15 cellular contexts compared by ENCODE assay signal in the genomic region with DNA sequence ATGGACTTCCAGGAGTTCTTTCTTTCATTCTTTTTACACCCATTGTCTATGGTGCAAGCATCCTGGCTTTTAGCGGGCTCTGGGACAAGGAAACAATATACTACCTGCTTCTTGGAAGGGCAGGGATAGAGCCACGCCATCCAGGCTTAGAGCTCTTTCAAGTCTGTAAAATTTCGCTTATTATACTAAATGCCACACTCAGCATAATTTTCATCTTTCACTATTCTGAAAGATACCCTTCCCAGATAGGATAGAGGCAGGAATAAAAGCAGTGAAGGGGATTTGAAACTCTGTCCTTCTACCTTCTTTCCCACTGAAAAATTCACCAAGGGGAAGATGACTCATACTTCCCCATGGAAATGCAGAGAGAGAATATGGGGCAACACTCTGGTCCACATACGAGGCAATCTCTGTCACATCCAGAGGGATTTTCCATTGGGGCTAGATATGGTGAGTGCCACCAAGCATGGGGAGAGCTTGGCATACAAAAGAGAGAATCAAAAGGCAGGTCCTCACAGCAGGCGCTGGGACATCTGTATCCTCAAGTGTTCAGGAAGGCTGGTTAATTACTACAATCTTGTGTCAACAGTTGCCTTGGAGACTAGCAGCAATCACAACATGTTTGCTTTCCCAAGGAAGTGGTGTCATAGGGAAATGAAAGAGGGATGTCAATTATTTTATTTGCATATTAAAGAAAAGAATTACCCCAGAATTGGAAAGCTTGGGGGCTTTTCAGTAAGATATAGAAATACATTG.
DNase-seq lines count a peak whose midpoint lies in the region; ATAC-seq, FAIRE-seq and TF ChIP-seq lines count a peak whose summit lies in the region.
"Had no signal": no experiment of that assay in that cellular context is flagged by ENCODE, and none has a peak within 500 bp of the region (broad histone marks: within the 10 kb centered on the region; RNA-seq: fewer than 3 reads in every experiment).

No MANE protein-coding gene starts in this region.

- TF ChIP-seq POLR2A in HepG2 (IDR thresholded peaks at IDR 0.05; ENCODE audit: insufficient read depth in 1 of 2, low read depth in 2 of 2, low read length in 2 of 2) (no peak), right lobe of liver (IDR thresholded peaks at IDR 0.05) (no peak)

- H3K4me1 ChIP-seq in HepG2 (ENCODE audit: insufficient read depth, low read length) (no peaks in the 10 kb centered on the region), right lobe of liver (no peaks in the 10 kb centered on the region), colonic mucosa (no peaks in the 10 kb centered on the region)
- H3K4me1 ChIP-seq: pancreas had no signal

- no peak for TF ChIP-seq CTCF in HepG2 (CRISPR knock-in tag; IDR thresholded peaks at IDR 0.05)
- TF ChIP-seq CTCF in right lobe of liver (IDR thresholded peaks at IDR 0.05), result no peak
- no peak for TF ChIP-seq CTCF in colonic mucosa (IDR thresholded peaks at IDR 0.05)

- H3K9ac ChIP-seq in HepG2 (ENCODE audit: insufficient read depth, low read depth, low read length) (no peak overlapping the region), colonic mucosa (ENCODE audit: low read depth in 2 of 2, low read length in 2 of 2) (no peak overlapping the region)

- in situ Hi-C loops in HepG2 (cut with HindIII; ENCODE audit: extremely low pct_ligation_motif_present, low pct_unique_long_range_greater_than_20kb), result no loop called here

- H3K4me2 ChIP-seq in HepG2 (ENCODE audit: low read depth, low read length), result no peak overlapping the region

- TF ChIP-seq RAD21 in HepG2 (CRISPR knock-in tag; IDR thresholded peaks at IDR 0.05), result no peak

- TF ChIP-seq EP300 in HepG2 (IDR thresholded peaks at IDR 0.05; ENCODE audit: low read depth in 2 of 2, low read length in 2 of 2) (no peak), HepG2 (CRISPR knock-in tag; IDR thresholded peaks at IDR 0.05; ENCODE audit: borderline replicate concordance) (no peak)

- H3K27ac ChIP-seq in HepG2 (ENCODE audit: extremely low read length, insufficient read depth, low read length) (no peak overlapping the region), right lobe of liver (no peak overlapping the region), colonic mucosa (no peak overlapping the region)
- H3K27ac ChIP-seq: pancreas had no signal

- POLR2A ChIA-PET in HepG2 (lab: Yijun Ruan, JAX), result no interaction called here
- POLR2A ChIA-PET in activated CD4-positive, alpha-beta memory T cell treated with anti-CD3 and anti-CD28 coated beads, Interleukin-2, amount 10 ng/mL, durations not matched to agents 7 days and 5 days (lab: Charles Lee), result no interaction called here

- BruUV-seq in HepG2 (replicated peaks; lab: Mats Ljungman, UMichigan), result no TSS peak

- H3K27me3 Mint-ChIP-seq in activated CD4-positive, alpha-beta memory T cell treated with anti-CD3 and anti-CD28 coated beads, Interleukin-2, amount 10 ng/mL, durations not matched to agents 7 days and 5 days, result no peaks in the 10 kb centered on the region
- H3K27me3 Mint-ChIP-seq: activated naive CD8-positive, alpha-beta T cell treated with anti-CD3 and anti-CD28 coated beads, Interleukin-2, amount 50 U/mL, for 24 hours had no signal

- H3K4me3 Mint-ChIP-seq in activated CD4-positive, alpha-beta memory T cell treated with anti-CD3 and anti-CD28 coated beads, Interleukin-2, amount 10 ng/mL, durations not matched to agents 7 days and 5 days, result no peak overlapping the region
- H3K4me3 Mint-ChIP-seq: activated CD8-positive, alpha-beta T cell treated with anti-CD3 and anti-CD28 coated beads, Interleukin-2, amount 10 ng/mL, durations not matched to agents 7 days and 5 days; activated naive CD8-positive, alpha-beta T cell treated with anti-CD3 and anti-CD28 coated beads, Interleukin-2, amount 50 U/mL, for 24 hours; stimulated activated effector memory CD8-positive, alpha-beta T cell treated with anti-CD3 and anti-CD28 coated beads, Interleukin-12 subunit alpha, Interleukin-12 subunit beta, amount 100 ng/mL, for 72 hours had no signal

- H3K36me3 Mint-ChIP-seq in activated CD4-positive, alpha-beta memory T cell treated with anti-CD3 and anti-CD28 coated beads, Interleukin-2, amount 10 ng/mL, durations not matched to agents 7 days and 5 days (ENCODE audit: low read depth), result no peaks in the 10 kb centered on the region
- H3K36me3 Mint-ChIP-seq: stimulated activated effector memory CD8-positive, alpha-beta T cell treated with anti-CD3 and anti-CD28 coated beads, Interleukin-12 subunit alpha, Interleukin-12 subunit beta, amount 100 ng/mL, for 72 hours had no signal

- 2% methylated on average over 5 of the region's 5 CpGs for WGBS in HepG2 (ENCODE audit: low lambda C conversion rate)
- WGBS in right lobe of liver (ENCODE audit: insufficient coverage, low coverage, low lambda C conversion rate, missing lambda C conversion rate), result 63% methylated on average over 5 of the region's 5 CpGs

- H3K4me1 Mint-ChIP-seq in activated CD4-positive, alpha-beta memory T cell treated with anti-CD3 and anti-CD28 coated beads, Interleukin-2, amount 10 ng/mL, durations not matched to agents 7 days and 5 days, result no peaks in the 10 kb centered on the region
- H3K4me1 Mint-ChIP-seq: activated naive CD8-positive, alpha-beta T cell treated with anti-CD3 and anti-CD28 coated beads, Interleukin-2, amount 50 U/mL, for 24 hours; stimulated activated effector memory CD8-positive, alpha-beta T cell treated with anti-CD3 and anti-CD28 coated beads, Interleukin-12 subunit alpha, Interleukin-12 subunit beta, amount 100 ng/mL, for 72 hours had no signal

- H2AFZ ChIP-seq in HepG2 (ENCODE audit: low read length), result no peak overlapping the region

- no peaks in the 10 kb centered on the region for H3K9me3 Mint-ChIP-seq in activated CD4-positive, alpha-beta memory T cell treated with anti-CD3 and anti-CD28 coated beads, Interleukin-2, amount 10 ng/mL, durations not matched to agents 7 days and 5 days
- H3K9me3 Mint-ChIP-seq: activated naive CD8-positive, alpha-beta T cell treated with anti-CD3 and anti-CD28 coated beads, Interleukin-2, amount 50 U/mL, for 24 hours; stimulated activated effector memory CD8-positive, alpha-beta T cell treated with anti-CD3 and anti-CD28 coated beads, Interleukin-12 subunit alpha, Interleukin-12 subunit beta, amount 100 ng/mL, for 72 hours had no signal

- no peaks in the 10 kb centered on the region; a peak in 1 of 5 replicates for H3K27me3 ChIP-seq in HepG2 (ENCODE audit: control insufficient read depth in 1 of 2, insufficient read depth in 2 of 2, low read length in 2 of 2)
- no peaks in the 10 kb centered on the region for H3K27me3 ChIP-seq in right lobe of liver
- H3K27me3 ChIP-seq in colonic mucosa, result no peaks in the 10 kb centered on the region
- H3K27me3 ChIP-seq: pancreas had no signal

- ATAC-seq in HepG2 (0 out of 3 replicates have a peak, but pooled peaks have one; percentile 37), right lobe of liver (no peak), GM18511 (IDR thresholded peaks at IDR 0.05; ENCODE audit: unreplicated experiment) (no peak), GM21367 (IDR thresholded peaks at IDR 0.05; ENCODE audit: unreplicated experiment) (no peak)
- ATAC-seq: activated CD8-positive, alpha-beta T cell treated with anti-CD3 and anti-CD28 coated beads, Interleukin-2, amount 10 ng/mL, durations not matched to agents 7 days and 5 days; activated naive CD8-positive, alpha-beta T cell treated with anti-CD3 and anti-CD28 coated beads, Interleukin-2, amount 50 U/mL, for 24 hours; PC-3; stimulated activated effector memory CD8-positive, alpha-beta T cell treated with anti-CD3 and anti-CD28 coated beads, Interleukin-12 subunit alpha, Interleukin-12 subunit beta, amount 100 ng/mL, for 72 hours had no signal

- DNase-seq in HepG2 (ENCODE audit: low spot score) (no peak), right lobe of liver (no peak), NCI-H2227 (lab: John Stamatoyannopoulos, UW; ENCODE audit: unreplicated experiment) (peak; percentile 44), colonic mucosa (peak; percentile 32), cerebellum (ENCODE audit: low spot score) (no peak)
- DNase-seq in activated CD4-positive, alpha-beta memory T cell treated with anti-CD3 and anti-CD28 coated beads, Interleukin-2, amount 10 ng/mL, durations not matched to agents 7 days and 5 days, result no peak
- DNase-seq: activated CD8-positive, alpha-beta T cell treated with anti-CD3 and anti-CD28 coated beads, Interleukin-2, amount 10 ng/mL, durations not matched to agents 7 days and 5 days; activated naive CD8-positive, alpha-beta T cell treated with anti-CD3 and anti-CD28 coated beads, Interleukin-2, amount 50 U/mL, for 24 hours; Calu3; pancreas; PC-3 had no signal

- no peak overlapping the region for H3K27ac Mint-ChIP-seq in activated CD4-positive, alpha-beta memory T cell treated with anti-CD3 and anti-CD28 coated beads, Interleukin-2, amount 10 ng/mL, durations not matched to agents 7 days and 5 days
- H3K27ac Mint-ChIP-seq: activated CD8-positive, alpha-beta T cell treated with anti-CD3 and anti-CD28 coated beads, Interleukin-2, amount 10 ng/mL, durations not matched to agents 7 days and 5 days; activated naive CD8-positive, alpha-beta T cell treated with anti-CD3 and anti-CD28 coated beads, Interleukin-2, amount 50 U/mL, for 24 hours; stimulated activated effector memory CD8-positive, alpha-beta T cell treated with anti-CD3 and anti-CD28 coated beads, Interleukin-12 subunit alpha, Interleukin-12 subunit beta, amount 100 ng/mL, for 72 hours had no signal

- intact Hi-C loops in HepG2 (cut with micrococcal nuclease; ENCODE audit: unreplicated experiment), result no loop called here
- intact Hi-C loops in right lobe of liver (cut with DNase I), result no loop called here
- intact Hi-C loops in colonic mucosa (cut with DNase I), result no loop called here

- H3K4me3 ChIP-seq in HepG2 (replicated peaks in 1 of 3; ENCODE audit: insufficient read depth in 1 of 3, low read depth in 2 of 3, low read length in 3 of 3) (no peak overlapping the region), right lobe of liver (no peak overlapping the region), colonic mucosa (no peak overlapping the region)
- H3K4me3 ChIP-seq: pancreas had no signal

- no peaks in the 10 kb centered on the region for H3K79me2 ChIP-seq in HepG2 (ENCODE audit: insufficient read depth, low read length)

- no peak for FAIRE-seq in HepG2 (lab: Jason Lieb, UNC)
- FAIRE-seq: pancreas, TTC549 had no signal

- H3K36me3 ChIP-seq in HepG2 (replicated peaks in 1 of 2; ENCODE audit: control insufficient read depth in 1 of 2, insufficient read depth in 2 of 2, low read length in 2 of 2), result no peaks in the 10 kb centered on the region
- no peaks in the 10 kb centered on the region for H3K36me3 ChIP-seq in right lobe of liver
- H3K36me3 ChIP-seq in colonic mucosa, result no peaks in the 10 kb centered on the region
- H3K36me3 ChIP-seq: pancreas had no signal

- no peaks in the 10 kb centered on the region for H4K20me1 ChIP-seq in HepG2 (ENCODE audit: insufficient read depth, low read length)

- no peaks in the 10 kb centered on the region for H3K9me3 ChIP-seq in HepG2 (ENCODE audit: low read length)
- no peaks in the 10 kb centered on the region for H3K9me3 ChIP-seq in right lobe of liver
- H3K9me3 ChIP-seq in colonic mucosa, result no peaks in the 10 kb centered on the region
- H3K9me3 ChIP-seq: pancreas had no signal

- CTCF ChIA-PET in HepG2 (lab: Yijun Ruan, JAX; ENCODE audit: low intra/inter-chr PET ratio, low total read pairs), result no interaction called here
- CTCF ChIA-PET in activated CD4-positive, alpha-beta memory T cell treated with anti-CD3 and anti-CD28 coated beads, Interleukin-2, amount 10 ng/mL, durations not matched to agents 7 days and 5 days (lab: Charles Lee), result no interaction called here

TF ChIP-seq in HepG2, 621 proteins besides CTCF, POLR2A, EP300 and RAD21 (continues in another document):
- TF ChIP-seq ZNF891 (CRISPR knock-in tag; IDR thresholded peaks at IDR 0.05), result no peak

Comparison
In these comparisons a context has a peak if more than half of its experiments do, and no peak if none do; other contexts are left out.
1. DNase-seq: peak in NCI-H2227 (single experiment) and colonic mucosa (single experiment); none in HepG2 (single experiment), right lobe of liver (0 of 3), activated CD4-positive, alpha-beta memory T cell treated with anti-CD3 and anti-CD28 coated beads, Interleukin-2, amount 10 ng/mL, durations not matched to agents 7 days and 5 days (single experiment) and cerebellum (single experiment).